ENCODE assay signal across 10 cellular contexts in genomic region chr1:219317762-219318353, GRCh38.
DNase-seq lines count a peak whose midpoint lies in the region; ATAC-seq and TF ChIP-seq lines count a peak whose summit lies in the region.
"Had no signal": no experiment of that assay in that cellular context is flagged by ENCODE, and none has a peak within 500 bp of the region (broad histone marks: within the 10 kb centered on the region; RNA-seq: fewer than 3 reads in every experiment).

No MANE protein-coding gene starts in this region.

- no peaks in the 10 kb centered on the region for H3K27me3 Mint-ChIP-seq in T-helper 17 cell

- no peak overlapping the region for H3K27ac ChIP-seq in A673 (ENCODE audit: low read depth, low read length, poor library complexity, severe bottlenecking)
- H3K27ac ChIP-seq: heart right ventricle had no signal

- no peaks in the 10 kb centered on the region for H3K4me1 ChIP-seq in A673 (ENCODE audit: insufficient read depth, low read length, poor library complexity, severe bottlenecking)

- H3K36me3 ChIP-seq in A673 (ENCODE audit: insufficient read depth, low read length, poor library complexity, severe bottlenecking) = no peaks in the 10 kb centered on the region
- H3K36me3 ChIP-seq: heart right ventricle had no signal

- H3K4me3 ChIP-seq in A673 (ENCODE audit: low read depth, low read length, poor library complexity, severe bottlenecking) = no peak overlapping the region
- H3K4me3 ChIP-seq: heart right ventricle had no signal

- POLR2A ChIA-PET in A673 (lab: Charles Lee; ENCODE audit: low non-redundant PET) = no interaction called here

- H3K9me3 ChIP-seq in A673 (ENCODE audit: low read depth, low read length, poor library complexity, severe bottlenecking) (peaks cover 4% of the 10 kb centered on the region), T-helper 17 cell (ENCODE audit: control insufficient read depth, low read length, poor library complexity, severe bottlenecking) (no peaks in the 10 kb centered on the region)

- intact Hi-C loops in A673 (cut with micrococcal nuclease; ENCODE audit: unreplicated experiment) = no loop called here

- BruUV-seq in A673 (replicated peaks; lab: Mats Ljungman, UMichigan) = no TSS peak

- H3K27ac Mint-ChIP-seq in T-helper 17 cell = no peak overlapping the region

- H3K4me3 Mint-ChIP-seq in T-helper 17 cell = no peak overlapping the region

- ATAC-seq in GM18867 (IDR thresholded peaks at IDR 0.05; ENCODE audit: unreplicated experiment) (peak; percentile 77), T-helper 17 cell (no peak), GM18520 (IDR thresholded peaks at IDR 0.05; ENCODE audit: unreplicated experiment) (no peak)
- ATAC-seq: heart right ventricle had no signal

- no peaks in the 10 kb centered on the region for H3K4me1 Mint-ChIP-seq in T-helper 17 cell

- TF ChIP-seq CTCF in A673 (conservative IDR thresholded peaks at IDR 0.05; ENCODE audit: low read depth, low read length) = peak; percentile 43; the same call in 1 of the 2 replicates

- no peaks in the 10 kb centered on the region for H3K27me3 ChIP-seq in A673 (replicated peaks; ENCODE audit: insufficient read depth, low read depth, low read length, poor library complexity)
- H3K27me3 ChIP-seq: heart right ventricle had no signal

- H3K36me3 Mint-ChIP-seq in T-helper 17 cell (ENCODE audit: low read depth) = peaks cover 3% of the 10 kb centered on the region

- CTCF ChIA-PET in A673 (lab: Charles Lee) = no interaction called here

- DNase-seq in A673 (ENCODE audit: low spot score) = peak; percentile 19
- peak; percentile 7 for DNase-seq in NAMALWA (ENCODE audit: low spot score)
- peak; percentile 47 for DNase-seq in ecto neural progenitor cell (ENCODE audit: low spot score)
- no peak for DNase-seq in T-helper 17 cell
- DNase-seq in amniotic stem cell (lab: John Stamatoyannopoulos, UW) = no peak
- no peak for DNase-seq in NCI-H2227 (lab: John Stamatoyannopoulos, UW; ENCODE audit: unreplicated experiment)
- DNase-seq: heart right ventricle, NCI-H1048 had no signal

Comparison
In these comparisons a context has a peak if more than half of its experiments do, and no peak if none do; other contexts are left out.
1. DNase-seq: peak in A673 (single experiment), NAMALWA (single experiment) and ecto neural progenitor cell (single experiment); none in T-helper 17 cell (0 of 3), amniotic stem cell (single experiment) and NCI-H2227 (single experiment).